In the genomic region with DNA sequence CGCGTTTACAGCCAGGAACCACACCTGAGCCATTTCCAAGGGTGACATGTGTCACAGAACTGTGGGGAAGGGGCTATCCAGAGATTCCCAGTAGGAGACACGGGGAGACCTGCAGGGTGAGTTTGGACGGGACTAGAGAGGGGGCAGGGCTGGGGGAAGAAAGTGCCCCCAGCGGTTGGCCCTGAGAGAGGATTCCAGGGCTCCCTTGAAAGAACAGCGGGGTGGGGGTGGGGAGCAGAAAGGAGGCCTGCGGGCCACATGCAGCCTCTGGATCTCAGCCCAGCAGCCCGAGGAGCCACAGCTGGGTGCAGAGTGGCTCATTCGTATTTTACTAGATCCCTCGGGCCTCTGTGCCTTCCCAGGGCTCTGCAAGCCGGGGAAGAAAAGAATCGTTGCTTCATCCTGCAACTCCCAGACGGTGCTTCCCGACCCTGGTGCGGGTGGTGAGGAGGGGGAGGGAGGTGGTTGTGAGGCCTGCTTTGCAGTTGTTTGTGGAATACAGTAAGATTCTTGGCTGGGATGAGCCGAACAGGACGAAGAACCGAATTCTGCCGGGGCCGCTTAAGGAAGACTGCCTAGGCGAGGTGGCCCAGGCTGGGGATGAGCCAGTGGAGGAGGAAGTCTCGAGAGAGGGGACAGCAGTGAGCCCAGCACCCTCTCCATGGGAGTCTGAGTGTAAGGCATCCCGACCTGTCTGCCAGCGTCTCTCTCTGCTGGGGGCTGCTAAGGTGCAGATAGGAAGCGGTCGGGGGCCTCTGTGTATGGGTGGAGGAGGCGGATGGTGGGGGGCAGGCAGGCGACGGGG, we compare ENCODE assay signal across 9 cellular contexts. TPM values are rescaled to one million over a fixed set of nuclear protein-coding genes. Genes with fewer than 3 reads are reported as not detected.
DNase-seq lines count a peak whose midpoint lies in the region; ATAC-seq and TF ChIP-seq lines count a peak whose summit lies in the region.
"Had no signal": no experiment of that assay in that cellular context is flagged by ENCODE, and none has a peak within 500 bp of the region (broad histone marks: within the 10 kb centered on the region; RNA-seq: fewer than 3 reads in every experiment).

No MANE protein-coding gene starts in this region.

- peak overlapping the region; percentile 26 for H3K4me3 Mint-ChIP-seq in activated naive CD4-positive, alpha-beta T cell treated with anti-CD3 and anti-CD28 coated beads, Interleukin-2, amount 10 ng/mL, durations not matched to agents 7 days and 5 days
- H3K4me3 Mint-ChIP-seq in activated B cell treated with CpG ODN at 0.5 μM for 24 hours (peak overlapping the region; percentile 58), glutamatergic neuron (ENCODE audit: unreplicated experiment) (no peak overlapping the region)

- H4K20me1 ChIP-seq in smooth muscle cell (ENCODE audit: low read depth), result no peaks in the 10 kb centered on the region

- H3K9me3 ChIP-seq in smooth muscle cell (replicated peaks; ENCODE audit: low read depth), result no peaks in the 10 kb centered on the region

- H3K4me2 ChIP-seq in smooth muscle cell, result peak overlapping the region; percentile 35

- no peak for ATAC-seq in activated B cell treated with CpG ODN at 0.5 μM for 24 hours (ENCODE audit: low read depth)
- no peak for ATAC-seq in HG02970 (IDR thresholded peaks at IDR 0.05; ENCODE audit: low FRiP score, unreplicated experiment)
- ATAC-seq in activated CD4-positive, CD25-positive, alpha-beta regulatory T cell treated with anti-CD3 and anti-CD28 coated beads, Interleukin-2, amount 50 U/mL, for 24 hours, result no peak
- ATAC-seq in HG03097 (IDR thresholded peaks at IDR 0.05; ENCODE audit: low FRiP score, unreplicated experiment), result no peak

- peaks cover 7% of the 10 kb centered on the region for H3F3A ChIP-seq in smooth muscle cell (ENCODE audit: low read depth)

- intact Hi-C loops in activated B cell treated with CpG ODN at 0.5 μM for 24 hours (cut with micrococcal nuclease), result no loop called here

- peaks cover 9% of the 10 kb centered on the region for H3K27me3 ChIP-seq in smooth muscle cell (ENCODE audit: low read depth)

- DNase-seq in activated naive CD4-positive, alpha-beta T cell treated with anti-CD3 and anti-CD28 coated beads, Interleukin-2, amount 10 ng/mL, durations not matched to agents 7 days and 5 days, result no peak
- no peak for DNase-seq in activated naive CD4-positive, alpha-beta T cell treated with Interleukin-2 at 50 U/mL for 16 hours
- DNase-seq in activated B cell treated with CpG ODN at 0.5 μM for 24 hours, result no peak
- DNase-seq in glutamatergic neuron, result peak; percentile 43
- DNase-seq in smooth muscle cell (lab: John Stamatoyannopoulos, UW; ENCODE audit: unreplicated experiment), result no peak
- DNase-seq: CD4-positive, alpha-beta T cell had no signal

- TF ChIP-seq CTCF in activated B cell treated with CpG ODN at 0.5 μM for 24 hours (IDR thresholded peaks at IDR 0.05), result no peak
- no peak for TF ChIP-seq CTCF in glutamatergic neuron (IDR thresholded peaks at IDR 0.05; ENCODE audit: partially characterized antibody, unreplicated experiment)
- TF ChIP-seq CTCF in smooth muscle cell (IDR thresholded peaks at IDR 0.05; ENCODE audit: borderline replicate concordance, insufficient read depth, poor library complexity, severe bottlenecking), result no peak

- 41% methylated on average over 28 of the region's 29 CpGs for WGBS in smooth muscle cell (ENCODE audit: low lambda C conversion rate)

- peak overlapping the region; percentile 28 for H3K4me3 ChIP-seq in smooth muscle cell

- H2AFZ ChIP-seq in smooth muscle cell (ENCODE audit: low read depth), result peak overlapping the region; percentile 75

- peaks cover 85% of the 10 kb centered on the region for H3K27me3 Mint-ChIP-seq in activated naive CD4-positive, alpha-beta T cell treated with anti-CD3 and anti-CD28 coated beads, Interleukin-2, amount 10 ng/mL, durations not matched to agents 7 days and 5 days
- H3K27me3 Mint-ChIP-seq in activated B cell treated with CpG ODN at 0.5 μM for 24 hours, result peaks cover 28% of the 10 kb centered on the region
- H3K27me3 Mint-ChIP-seq in glutamatergic neuron (ENCODE audit: unreplicated experiment), result peaks cover 15% of the 10 kb centered on the region

- H3K27ac Mint-ChIP-seq in activated naive CD4-positive, alpha-beta T cell treated with anti-CD3 and anti-CD28 coated beads, Interleukin-2, amount 10 ng/mL, durations not matched to agents 7 days and 5 days, result no peak overlapping the region
- H3K27ac Mint-ChIP-seq in activated B cell treated with CpG ODN at 0.5 μM for 24 hours (no peak overlapping the region), glutamatergic neuron (ENCODE audit: unreplicated experiment) (no peak overlapping the region)
- H3K27ac Mint-ChIP-seq: CD4-positive, alpha-beta T cell had no signal

- H3K36me3 Mint-ChIP-seq in activated naive CD4-positive, alpha-beta T cell treated with anti-CD3 and anti-CD28 coated beads, Interleukin-2, amount 10 ng/mL, durations not matched to agents 7 days and 5 days, result no peaks in the 10 kb centered on the region
- H3K36me3 Mint-ChIP-seq in activated B cell treated with CpG ODN at 0.5 μM for 24 hours (ENCODE audit: low read depth) (no peaks in the 10 kb centered on the region), glutamatergic neuron (ENCODE audit: unreplicated experiment) (no peaks in the 10 kb centered on the region)

- no peak overlapping the region for H3K9ac ChIP-seq in smooth muscle cell (ENCODE audit: low read depth)

- POLR2A ChIA-PET in activated B cell treated with CpG ODN at 0.5 μM for 24 hours (lab: Charles Lee), result no interaction called here

- no peaks in the 10 kb centered on the region for H3K79me2 ChIP-seq in smooth muscle cell (ENCODE audit: low read depth)

- H3K9me3 Mint-ChIP-seq in activated naive CD4-positive, alpha-beta T cell treated with anti-CD3 and anti-CD28 coated beads, Interleukin-2, amount 10 ng/mL, durations not matched to agents 7 days and 5 days, result peaks cover 5% of the 10 kb centered on the region
- H3K9me3 Mint-ChIP-seq in activated B cell treated with CpG ODN at 0.5 μM for 24 hours, result no peaks in the 10 kb centered on the region
- H3K9me3 Mint-ChIP-seq in glutamatergic neuron (ENCODE audit: unreplicated experiment), result no peaks in the 10 kb centered on the region
- H3K9me3 Mint-ChIP-seq: CD4-positive, alpha-beta T cell had no signal

- no peak overlapping the region for H3K27ac ChIP-seq in smooth muscle cell (ENCODE audit: low read depth)

- no peaks in the 10 kb centered on the region for H3K36me3 ChIP-seq in smooth muscle cell (ENCODE audit: low read depth)

- peaks cover 7% of the 10 kb centered on the region for H3K4me1 Mint-ChIP-seq in activated naive CD4-positive, alpha-beta T cell treated with anti-CD3 and anti-CD28 coated beads, Interleukin-2, amount 10 ng/mL, durations not matched to agents 7 days and 5 days
- H3K4me1 Mint-ChIP-seq in activated B cell treated with CpG ODN at 0.5 μM for 24 hours (peaks cover 11% of the 10 kb centered on the region), glutamatergic neuron (ENCODE audit: low read depth, unreplicated experiment) (peaks cover 4% of the 10 kb centered on the region)

- peaks cover 10% of the 10 kb centered on the region for H3K4me1 ChIP-seq in smooth muscle cell (ENCODE audit: low read depth)

- CTCF ChIA-PET in activated naive CD4-positive, alpha-beta T cell treated with anti-CD3 and anti-CD28 coated beads, Interleukin-2, amount 10 ng/mL, durations not matched to agents 7 days and 5 days (lab: Charles Lee), result no interaction called here
- CTCF ChIA-PET in activated B cell treated with CpG ODN at 0.5 μM for 24 hours (lab: Charles Lee), result no interaction called here

RNA-seq across cellular contexts. Expression of gene ANKRD9, which starts 36.1 kb away (rescaled TPM):
- total RNA-seq in activated B cell treated with CpG ODN at 0.5 μM for 24 hours (1.4 and 1.8 TPM in 2 replicates), glutamatergic neuron (ENCODE audit: unreplicated experiment) (3.5 TPM), smooth muscle cell (14.0 and 17.2 TPM in 2 replicates)
- polyA plus RNA-seq in smooth muscle cell, result 38.9 and 40.3 TPM in 2 replicates

RNA-seq across cellular contexts. Expression of gene RCOR1, which starts 46.8 kb away (rescaled TPM):
- 21.0 and 23.0 TPM in 2 replicates for total RNA-seq in activated B cell treated with CpG ODN at 0.5 μM for 24 hours
- total RNA-seq in glutamatergic neuron (ENCODE audit: unreplicated experiment), result 14.3 TPM
- 25.7 and 29.3 TPM in 2 replicates for total RNA-seq in smooth muscle cell
- 4.4 and 5.5 TPM in 2 replicates for polyA plus RNA-seq in smooth muscle cell
